21 cellular contexts compared by ENCODE assay signal in genomic region chr2:9525266-9525665, GRCh38. TPM values are rescaled to one million over a fixed set of nuclear protein-coding genes. Genes with fewer than 3 reads are reported as not detected.
DNase-seq lines count a peak whose midpoint lies in the region; ATAC-seq and TF ChIP-seq lines count a peak whose summit lies in the region.
"Had no signal": no experiment of that assay in that cellular context is flagged by ENCODE, and none has a peak within 500 bp of the region (broad histone marks: within the 10 kb centered on the region; RNA-seq: fewer than 3 reads in every experiment).

No MANE protein-coding gene starts in this region.

- TSS peak; percentile 8 for BruUV-seq in Panc1 (replicated peaks; lab: Mats Ljungman, UMichigan)

- H3K9ac ChIP-seq in smooth muscle cell (ENCODE audit: low read depth), result no peak overlapping the region
- H3K9ac ChIP-seq: GM23248 had no signal

- peaks cover 23% of the 10 kb centered on the region for H4K20me1 ChIP-seq in smooth muscle cell (ENCODE audit: low read depth)

- H3K79me2 ChIP-seq in smooth muscle cell (ENCODE audit: low read depth), result peaks cover 4% of the 10 kb centered on the region

- H3K4me3 ChIP-seq in Panc1 (ENCODE audit: low read depth in 2 of 2, low read length in 2 of 2) (no peak overlapping the region), smooth muscle cell (no peak overlapping the region)
- H3K4me3 ChIP-seq: GM12878, GM23248 had no signal

- H3K4me1 ChIP-seq in Panc1 (ENCODE audit: control insufficient read depth, insufficient read depth, low read length) (no peaks in the 10 kb centered on the region), smooth muscle cell (ENCODE audit: low read depth) (no peaks in the 10 kb centered on the region)
- H3K4me1 ChIP-seq: Caco-2 had no signal

- DNase-seq in Panc1 (ENCODE audit: low read depth, low spot score) (no peak), midbrain (lab: John Stamatoyannopoulos, UW) (peak; percentile 49), smooth muscle cell (lab: John Stamatoyannopoulos, UW; ENCODE audit: unreplicated experiment) (no peak)
- DNase-seq in central memory CD8-positive, alpha-beta T cell (ENCODE audit: low spot score in 2 of 2), result no peak
- no peak for DNase-seq in stimulated activated naive CD8-positive, alpha-beta T cell treated with anti-CD3 and anti-CD28 coated beads, Interleukin-15, amount 100 ng/mL, for 72 hours
- DNase-seq: AML-193, Caco-2, DMS153, GF-D8, GM23248, HCEC 1CT, KG1, MV-4-11, NCI-H187, NCI-H2107, NCI-H510A, NCI-H748 treated with DMSO at 0.1 percent for 48 hours, Right ventricle myocardium superior had no signal

- H3K4me3 Mint-ChIP-seq in central memory CD8-positive, alpha-beta T cell, result no peak overlapping the region
- H3K4me3 Mint-ChIP-seq in stimulated activated naive CD8-positive, alpha-beta T cell treated with anti-CD3 and anti-CD28 coated beads, Interleukin-15, amount 100 ng/mL, for 72 hours, result no peak overlapping the region

- H3K9me3 ChIP-seq in Panc1 (ENCODE audit: control insufficient read depth, insufficient read depth, low read depth, low read length) (no peaks in the 10 kb centered on the region), smooth muscle cell (replicated peaks; ENCODE audit: low read depth) (no peaks in the 10 kb centered on the region)
- H3K9me3 ChIP-seq: Caco-2 had no signal

- peaks cover 58% of the 10 kb centered on the region for H3K36me3 Mint-ChIP-seq in central memory CD8-positive, alpha-beta T cell (ENCODE audit: insufficient read depth)

- in situ Hi-C loops in Panc1 (cut with HindIII; ENCODE audit: low pct_unique_long_range_greater_than_20kb, low sequenced_read_pairs), result no loop called here

- TF ChIP-seq CTCF in Panc1 (IDR thresholded peaks at IDR 0.05), result no peak
- no peak for TF ChIP-seq CTCF in smooth muscle cell (IDR thresholded peaks at IDR 0.05; ENCODE audit: borderline replicate concordance, insufficient read depth, poor library complexity, severe bottlenecking)

- H3K27me3 ChIP-seq in Panc1 (ENCODE audit: control insufficient read depth, insufficient read depth, low read length) (no peaks in the 10 kb centered on the region), smooth muscle cell (ENCODE audit: low read depth) (no peaks in the 10 kb centered on the region)

- peaks cover 3% of the 10 kb centered on the region for H3F3A ChIP-seq in smooth muscle cell (ENCODE audit: low read depth)

- H3K36me3 ChIP-seq in Panc1 (ENCODE audit: control insufficient read depth, insufficient read depth, low read length), result peaks cover 31% of the 10 kb centered on the region
- peaks cover 9% of the 10 kb centered on the region for H3K36me3 ChIP-seq in smooth muscle cell (ENCODE audit: low read depth)

- no peaks in the 10 kb centered on the region for H3K27me3 Mint-ChIP-seq in central memory CD8-positive, alpha-beta T cell
- H3K27me3 Mint-ChIP-seq in stimulated activated naive CD8-positive, alpha-beta T cell treated with anti-CD3 and anti-CD28 coated beads, Interleukin-15, amount 100 ng/mL, for 72 hours, result no peaks in the 10 kb centered on the region

- POLR2A ChIA-PET in Panc1 (lab: Charles Lee), result no interaction called here

- intact Hi-C loops in Panc1 (cut with micrococcal nuclease; ENCODE audit: unreplicated experiment), result no loop called here

- CTCF ChIA-PET in Panc1 (lab: Charles Lee), result no interaction called here

- ATAC-seq in Panc1 (no peak), esophagus mucosa (no peak)
- ATAC-seq in central memory CD8-positive, alpha-beta T cell (replicated peaks; ENCODE audit: extremely low read depth, poor library complexity, severe bottlenecking), result no peak
- no peak for ATAC-seq in stimulated activated naive CD8-positive, alpha-beta T cell treated with anti-CD3 and anti-CD28 coated beads, Interleukin-15, amount 100 ng/mL, for 72 hours
- ATAC-seq: GM12878 had no signal

- no peaks in the 10 kb centered on the region for H3K9me3 Mint-ChIP-seq in central memory CD8-positive, alpha-beta T cell
- H3K9me3 Mint-ChIP-seq in stimulated activated naive CD8-positive, alpha-beta T cell treated with anti-CD3 and anti-CD28 coated beads, Interleukin-15, amount 100 ng/mL, for 72 hours, result no peaks in the 10 kb centered on the region

- H3K4me1 Mint-ChIP-seq in central memory CD8-positive, alpha-beta T cell, result peaks cover 7% of the 10 kb centered on the region
- H3K4me1 Mint-ChIP-seq in stimulated activated naive CD8-positive, alpha-beta T cell treated with anti-CD3 and anti-CD28 coated beads, Interleukin-15, amount 100 ng/mL, for 72 hours, result peaks cover 5% of the 10 kb centered on the region

- no peak overlapping the region for H3K4me2 ChIP-seq in smooth muscle cell

- H3K27ac ChIP-seq in Panc1 (ENCODE audit: low read length), result no peak overlapping the region
- peak overlapping the region; percentile 58 for H3K27ac ChIP-seq in temporal lobe (ENCODE audit: low read depth, low read length)
- H3K27ac ChIP-seq in smooth muscle cell (ENCODE audit: low read depth), result no peak overlapping the region
- H3K27ac ChIP-seq: GM23248 had no signal

- 98% methylated on average over 2 of the region's 2 CpGs for WGBS in smooth muscle cell (ENCODE audit: low lambda C conversion rate)

- H3K27ac Mint-ChIP-seq in central memory CD8-positive, alpha-beta T cell (ENCODE audit: low read depth), result peak overlapping the region; percentile 46
- no peak overlapping the region for H3K27ac Mint-ChIP-seq in stimulated activated naive CD8-positive, alpha-beta T cell treated with anti-CD3 and anti-CD28 coated beads, Interleukin-15, amount 100 ng/mL, for 72 hours

- no peak overlapping the region for H2AFZ ChIP-seq in smooth muscle cell (ENCODE audit: low read depth)
- H2AFZ ChIP-seq: GM23248 had no signal

RNA-seq across cellular contexts. Expression of gene ADAM17, which starts 30.4 kb away (rescaled TPM):
- total RNA-seq in Panc1 (2021; ENCODE audit: unreplicated experiment) (50.0 TPM), temporal lobe (22.1 TPM), smooth muscle cell (18.3 and 21.4 TPM in 2 replicates), esophagus mucosa (27.5 TPM)
- 33.9 TPM for polyA plus RNA-seq in Panc1 (2012; ENCODE audit: insufficient read length)
- polyA plus RNA-seq in smooth muscle cell, result 8.9 and 17.6 TPM in 2 replicates

RNA-seq across cellular contexts. Expression of gene IAH1, which starts 50.9 kb away (rescaled TPM):
- total RNA-seq in Panc1 (2021; ENCODE audit: unreplicated experiment), result 72.2 TPM
- polyA plus RNA-seq in Panc1 (2012; ENCODE audit: insufficient read length), result 104 TPM
- 49.2 TPM for total RNA-seq in temporal lobe
- total RNA-seq in smooth muscle cell, result 40.8 and 61.5 TPM in 2 replicates
- polyA plus RNA-seq in smooth muscle cell, result 73.7 and 90.8 TPM in 2 replicates
- 32.2 TPM for total RNA-seq in esophagus mucosa
